ENCODE assay signal across 16 cellular contexts in the genomic region with DNA sequence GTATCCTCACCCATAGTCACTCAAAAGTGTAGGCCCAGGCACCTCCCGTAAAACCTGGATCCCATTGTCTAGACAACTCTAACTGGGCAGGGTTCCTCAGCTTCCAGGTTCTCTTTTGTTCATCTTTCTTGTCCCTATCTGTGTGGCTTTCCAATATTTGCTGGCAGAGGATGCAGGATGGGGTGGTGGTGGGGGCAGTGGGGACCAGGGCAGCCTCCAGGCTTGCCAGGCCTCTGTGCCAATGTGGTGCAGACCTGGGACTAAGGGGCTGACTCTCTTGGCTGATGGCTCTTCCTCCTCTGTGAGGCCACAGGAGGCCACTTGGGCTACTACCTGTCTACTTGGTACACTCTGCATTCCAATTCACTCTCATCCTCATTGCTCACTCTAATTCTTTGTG.
DNase-seq lines count a peak whose midpoint lies in the region; ATAC-seq, FAIRE-seq and TF ChIP-seq lines count a peak whose summit lies in the region.
"Had no signal": no experiment of that assay in that cellular context is flagged by ENCODE, and none has a peak within 500 bp of the region (broad histone marks: within the 10 kb centered on the region; RNA-seq: fewer than 3 reads in every experiment).

No MANE protein-coding gene starts in this region.

- no peaks in the 10 kb centered on the region for H3K9me3 ChIP-seq in endodermal cell (ENCODE audit: control insufficient read depth, low read length)
- H3K9me3 ChIP-seq in naive thymus-derived CD4-positive, alpha-beta T cell (ENCODE audit: control insufficient read depth in 2 of 3, low read length in 3 of 3) = no peaks in the 10 kb centered on the region
- H3K9me3 ChIP-seq in spleen = no peaks in the 10 kb centered on the region
- H3K9me3 ChIP-seq: Caco-2, HAP-1 had no signal

- peaks cover 14% of the 10 kb centered on the region for H3K36me3 Mint-ChIP-seq in endodermal cell (ENCODE audit: low read depth)
- peaks cover 0 to 17% (median 0%) of the 10 kb centered on the region in 5 donors for H3K36me3 Mint-ChIP-seq in naive thymus-derived CD4-positive, alpha-beta T cell

- FAIRE-seq in GM12891 (lab: Jason Lieb, UNC) = no peak
- FAIRE-seq: G401.6, H54 had no signal

- H3K27me3 Mint-ChIP-seq in endodermal cell (ENCODE audit: insufficient read depth) = no peaks in the 10 kb centered on the region
- no peaks in the 10 kb centered on the region for H3K27me3 Mint-ChIP-seq in naive thymus-derived CD4-positive, alpha-beta T cell

- H3K27ac ChIP-seq in endodermal cell (ENCODE audit: low read depth, low read length) = no peak overlapping the region
- no peak overlapping the region for H3K27ac ChIP-seq in naive thymus-derived CD4-positive, alpha-beta T cell (ENCODE audit: low read depth, low read length)
- no peak overlapping the region for H3K27ac ChIP-seq in spleen

- 85% methylated on average over 1 of the region's 1 CpG; no CpG with 5 or more reads in 1 of the 2 experiments for WGBS in endodermal cell (ENCODE audit: insufficient coverage in 1 of 2, insufficient read length in 1 of 2), 2 experiments
- WGBS in spleen, 5 donors = 0 to 100% (median 96%) methylated on average over 1 of the region's 1 CpG

- CTCF ChIA-PET in naive thymus-derived CD4-positive, alpha-beta T cell (lab: Charles Lee) = no interaction called here

- H3K4me1 ChIP-seq in endodermal cell (ENCODE audit: control insufficient read depth, insufficient read depth, low read length) = no peaks in the 10 kb centered on the region
- peaks cover 4 to 14% of the 10 kb centered on the region in 2 donors for H3K4me1 ChIP-seq in naive thymus-derived CD4-positive, alpha-beta T cell (ENCODE audit: control insufficient read depth in 2 of 2, insufficient read depth in 2 of 2, low read length in 2 of 2)
- peaks cover 6 to 32% (median 11%) of the 10 kb centered on the region in 6 donors for H3K4me1 ChIP-seq in spleen
- H3K4me1 ChIP-seq: Caco-2, HAP-1 had no signal

- peaks cover 70% of the 10 kb centered on the region for H3K9me3 Mint-ChIP-seq in endodermal cell
- peaks cover 0 to 2% (median 0%) of the 10 kb centered on the region in 11 donors for H3K9me3 Mint-ChIP-seq in naive thymus-derived CD4-positive, alpha-beta T cell
- H3K9me3 Mint-ChIP-seq: CD8-positive, alpha-beta T cell; HFFc6 had no signal

- TF ChIP-seq POLR2A in spleen (IDR thresholded peaks at IDR 0.05) (no peak), GM12891 (IDR thresholded peaks at IDR 0.05; ENCODE audit: low read depth, low read length) (no peak)

- no peak overlapping the region for H3K9ac ChIP-seq in endodermal cell (ENCODE audit: extremely low read depth, low read length, poor library complexity, severe bottlenecking)

- ATAC-seq in naive thymus-derived CD4-positive, alpha-beta T cell = no peak
- ATAC-seq in GM21381 (IDR thresholded peaks at IDR 0.05; ENCODE audit: unreplicated experiment) = no peak
- ATAC-seq: CD8-positive, alpha-beta T cell had no signal

- H3K4me3 Mint-ChIP-seq in endodermal cell = no peak overlapping the region
- peak overlapping the region in 1 of 10 donors; percentile 31 for H3K4me3 Mint-ChIP-seq in naive thymus-derived CD4-positive, alpha-beta T cell
- H3K4me3 Mint-ChIP-seq: CD8-positive, alpha-beta T cell; HFFc6 had no signal

- peak; percentile 21 for DNase-seq in endodermal cell
- no peak for DNase-seq in naive thymus-derived CD4-positive, alpha-beta T cell
- DNase-seq in spleen = peak; percentile 63
- no peak for DNase-seq in NCI-H1092 (lab: John Stamatoyannopoulos, UW)
- no peak for DNase-seq in GM12891 (ENCODE audit: insufficient read length, low spot score)
- DNase-seq: C1 segment of cervical spinal cord; Caco-2; CD8-positive, alpha-beta T cell; DMS153; DND-41; GOT3; HFFc6 had no signal

- intact Hi-C loops in naive thymus-derived CD4-positive, alpha-beta T cell (cut with micrococcal nuclease) = loop anchor here (10.0 kb wide), 3 partner anchors 649 to 1219 kb away; partner anchors contain the start of gene ZXDB (in 1 of the 2)
- intact Hi-C loops in spleen (cut with DNase I; ENCODE audit: low total_unique reads) = no loop called here

- H3K27me3 ChIP-seq in endodermal cell (ENCODE audit: control insufficient read depth, insufficient read depth, low read length, poor library complexity, severe bottlenecking) (no peaks in the 10 kb centered on the region), spleen (replicated peaks in 1 of 7) (no peaks in the 10 kb centered on the region)
- H3K27me3 ChIP-seq in naive thymus-derived CD4-positive, alpha-beta T cell (ENCODE audit: control insufficient read depth in 2 of 2, insufficient read depth in 2 of 2, low read length in 2 of 2) = no peaks in the 10 kb centered on the region

- H3K4me1 Mint-ChIP-seq in endodermal cell = peaks cover 10% of the 10 kb centered on the region
- peaks cover 27 to 63% (median 42%) of the 10 kb centered on the region in 7 donors for H3K4me1 Mint-ChIP-seq in naive thymus-derived CD4-positive, alpha-beta T cell

- POLR2A ChIA-PET in naive thymus-derived CD4-positive, alpha-beta T cell (lab: Charles Lee) = interaction anchor here (0.6 kb wide), 1 partner anchor 181 kb away, joined by 3 read pairs; no protein-coding TSS in a partner anchor

- H3K36me3 ChIP-seq in endodermal cell (ENCODE audit: control insufficient read depth, insufficient read depth, low read length) = no peaks in the 10 kb centered on the region
- H3K36me3 ChIP-seq in naive thymus-derived CD4-positive, alpha-beta T cell (ENCODE audit: control insufficient read depth in 2 of 3, insufficient read depth in 3 of 3, low read length in 3 of 3) = peaks cover 0 to 3% (median 2%) of the 10 kb centered on the region in 3 experiments
- no peaks in the 10 kb centered on the region for H3K36me3 ChIP-seq in spleen
- H3K36me3 ChIP-seq: HAP-1 had no signal

- H3K4me3 ChIP-seq in endodermal cell (ENCODE audit: low read length) = no peak overlapping the region
- H3K4me3 ChIP-seq in naive thymus-derived CD4-positive, alpha-beta T cell (ENCODE audit: low read length) = no peak overlapping the region
- H3K4me3 ChIP-seq in spleen = no peak overlapping the region
- H3K4me3 ChIP-seq: HAP-1 had no signal

- TF ChIP-seq CTCF in endodermal cell (conservative IDR thresholded peaks at IDR 0.05) (no peak), spleen (IDR thresholded peaks at IDR 0.05 in 8 of 11, conservative IDR thresholded peaks at IDR 0.05 in 3 of 11) (no peak)

- no peak overlapping the region for H3K27ac Mint-ChIP-seq in endodermal cell
- H3K27ac Mint-ChIP-seq in naive thymus-derived CD4-positive, alpha-beta T cell = peak overlapping the region in 5 of 9 donors; percentile 5 to 59 (median 34)
- H3K27ac Mint-ChIP-seq: CD8-positive, alpha-beta T cell; HFFc6 had no signal

TF ChIP-seq in GM12891, 5 proteins besides CTCF, POLR2A, EP300 and RAD21:
- TF ChIP-seq POU2F2 (IDR thresholded peaks at IDR 0.05; ENCODE audit: low read depth, low read length) = no peak
- TF ChIP-seq SPI1 (IDR thresholded peaks at IDR 0.05; ENCODE audit: low read depth, low read length) = no peak
- TF ChIP-seq PAX5 (IDR thresholded peaks at IDR 0.05; ENCODE audit: insufficient read depth, low read length, severe bottlenecking) = no peak
- TF ChIP-seq TAF1 (IDR thresholded peaks at IDR 0.05; ENCODE audit: low read depth, low read length) = no peak
- no peak for TF ChIP-seq POLR2AphosphoS5 (IDR thresholded peaks at IDR 0.05; ENCODE audit: low read depth, low read length)

Comparison
In these comparisons a context has a peak if more than half of its experiments do, and no peak if none do; other contexts are left out.
1. DNase-seq: peak in endodermal cell (single experiment) and spleen (single experiment); none in naive thymus-derived CD4-positive, alpha-beta T cell (0 of 9), NCI-H1092 (single experiment) and GM12891 (single experiment).